1 cellular context compared by ENCODE assay signal in the genomic region with DNA sequence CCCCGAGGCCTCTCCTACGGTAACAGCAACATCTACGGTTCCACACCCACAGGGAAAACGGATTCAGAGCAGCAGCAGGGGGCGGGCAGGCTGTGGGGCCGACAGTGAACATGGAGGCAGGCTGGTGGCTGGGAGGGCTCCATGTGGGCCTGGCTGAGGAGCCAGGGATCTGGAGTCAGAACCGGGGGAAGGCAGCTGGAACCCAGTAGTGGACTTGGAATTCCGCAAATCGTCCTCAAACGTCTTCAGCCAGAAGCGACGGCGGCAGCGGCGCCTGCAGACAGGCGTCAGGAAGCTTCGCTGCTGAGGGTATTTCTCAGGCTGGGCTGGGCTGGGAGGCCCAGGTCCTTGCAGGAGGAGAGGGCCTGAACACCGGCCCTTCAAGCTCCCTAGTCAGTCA.
TF ChIP-seq lines count a peak whose summit lies in the region.

No MANE protein-coding gene starts in this region.

TF ChIP-seq in GM12878, 131 proteins besides CTCF, POLR2A, EP300 and RAD21:
- TF ChIP-seq POLR2AphosphoS5 (IDR thresholded peaks at IDR 0.05; ENCODE audit: low read length) (0 out of 2 replicates have a peak, but pooled peaks have one; percentile 4), SUPT20H (IDR thresholded peaks at IDR 0.05; ENCODE audit: borderline replicate concordance, control insufficient read depth, low read depth, low read length) (no peak)
